In genomic region chr5:59506285-59506877, GRCh38 we compare ENCODE assay signal across 1 cellular context.
TF ChIP-seq lines count a peak whose summit lies in the region.

No MANE protein-coding gene starts in this region.

TF ChIP-seq in SK-N-SH, 30 proteins besides CTCF, POLR2A, EP300 and RAD21 (continued from another document):
- TF ChIP-seq, protein P1, sequence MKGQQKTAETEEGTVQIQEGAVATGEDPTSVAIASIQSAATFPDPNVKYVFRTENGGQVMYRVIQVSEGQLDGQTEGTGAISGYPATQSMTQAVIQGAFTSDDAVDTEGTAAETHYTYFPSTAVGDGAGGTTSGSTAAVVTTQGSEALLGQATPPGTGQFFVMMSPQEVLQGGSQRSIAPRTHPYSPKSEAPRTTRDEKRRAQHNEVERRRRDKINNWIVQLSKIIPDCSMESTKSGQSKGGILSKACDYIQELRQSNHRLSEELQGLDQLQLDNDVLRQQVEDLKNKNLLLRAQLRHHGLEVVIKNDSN (IDR thresholded peaks at IDR 0.05; ENCODE audit: borderline replicate concordance, low read depth) = no peak
- no peak for TF ChIP-seq CHD2 (IDR thresholded peaks at IDR 0.05; ENCODE audit: low read length, partially characterized antibody)
